9 cellular contexts compared by ENCODE assay signal in genomic region chr5:32261198-32261597, GRCh38. TPM values are rescaled to one million over a fixed set of nuclear protein-coding genes. Genes with fewer than 3 reads are reported as not detected.
DNase-seq lines count a peak whose midpoint lies in the region; ATAC-seq and TF ChIP-seq lines count a peak whose summit lies in the region.
"Had no signal": no experiment of that assay in that cellular context is flagged by ENCODE, and none has a peak within 500 bp of the region (broad histone marks: within the 10 kb centered on the region; RNA-seq: fewer than 3 reads in every experiment).

No MANE protein-coding gene starts in this region.

- H3K27ac ChIP-seq in neural progenitor cell = no peak overlapping the region

- peaks cover 9% of the 10 kb centered on the region for H3K4me1 ChIP-seq in neural progenitor cell

- intact Hi-C loops in activated CD4-positive, alpha-beta T cell treated with anti-CD3 and anti-CD28 coated beads, Interleukin-2, amount 10 ng/mL, durations not matched to agents 24 days and 14 days (cut with micrococcal nuclease) = loop anchor here (2.0 to 5.0 kb wide), 2 partner anchors 20 to 51 kb away; partner anchors contain the start of gene MTMR12

- no peaks in the 10 kb centered on the region for H3K79me2 ChIP-seq in neural progenitor cell (ENCODE audit: low read depth)

- peaks cover 66% of the 10 kb centered on the region for H3K36me3 Mint-ChIP-seq in activated CD4-positive, alpha-beta T cell treated with anti-CD3 and anti-CD28 coated beads, Interleukin-2, amount 10 ng/mL, durations not matched to agents 24 days and 14 days (ENCODE audit: low read depth)
- peaks cover 99% of the 10 kb centered on the region for H3K36me3 Mint-ChIP-seq in stimulated activated effector memory CD8-positive, alpha-beta T cell treated with anti-CD3 and anti-CD28 coated beads, Interleukin-12 subunit alpha, Interleukin-12 subunit beta, amount 100 ng/mL, for 72 hours
- H3K36me3 Mint-ChIP-seq in neural progenitor cell = peaks cover 48% of the 10 kb centered on the region

- no peak for TF ChIP-seq CTCF in neural progenitor cell (IDR thresholded peaks at IDR 0.05)

- peaks cover 4% of the 10 kb centered on the region for H3K36me3 ChIP-seq in neural progenitor cell

- peaks cover 16% of the 10 kb centered on the region for H3K4me1 Mint-ChIP-seq in activated CD4-positive, alpha-beta T cell treated with anti-CD3 and anti-CD28 coated beads, Interleukin-2, amount 10 ng/mL, durations not matched to agents 24 days and 14 days
- peaks cover 15% of the 10 kb centered on the region for H3K4me1 Mint-ChIP-seq in stimulated activated effector memory CD8-positive, alpha-beta T cell treated with anti-CD3 and anti-CD28 coated beads, Interleukin-12 subunit alpha, Interleukin-12 subunit beta, amount 100 ng/mL, for 72 hours
- peaks cover 14% of the 10 kb centered on the region for H3K4me1 Mint-ChIP-seq in neural progenitor cell

- no peak overlapping the region for H3K4me3 Mint-ChIP-seq in activated CD4-positive, alpha-beta T cell treated with anti-CD3 and anti-CD28 coated beads, Interleukin-2, amount 10 ng/mL, durations not matched to agents 24 days and 14 days
- H3K4me3 Mint-ChIP-seq in stimulated activated effector memory CD8-positive, alpha-beta T cell treated with anti-CD3 and anti-CD28 coated beads, Interleukin-12 subunit alpha, Interleukin-12 subunit beta, amount 100 ng/mL, for 72 hours = no peak overlapping the region
- H3K4me3 Mint-ChIP-seq in neural progenitor cell = no peak overlapping the region

- no peak overlapping the region for H2AFZ ChIP-seq in neural progenitor cell (replicated peaks)

- peaks cover 4% of the 10 kb centered on the region for H3K9me3 Mint-ChIP-seq in activated CD4-positive, alpha-beta T cell treated with anti-CD3 and anti-CD28 coated beads, Interleukin-2, amount 10 ng/mL, durations not matched to agents 24 days and 14 days
- H3K9me3 Mint-ChIP-seq in stimulated activated effector memory CD8-positive, alpha-beta T cell treated with anti-CD3 and anti-CD28 coated beads, Interleukin-12 subunit alpha, Interleukin-12 subunit beta, amount 100 ng/mL, for 72 hours = no peaks in the 10 kb centered on the region
- no peaks in the 10 kb centered on the region for H3K9me3 Mint-ChIP-seq in neural progenitor cell

- peak; percentile 61 for DNase-seq in activated CD4-positive, alpha-beta T cell treated with anti-CD3 and anti-CD28 coated beads, Interleukin-2, amount 10 ng/mL, durations not matched to agents 24 days and 14 days
- DNase-seq in activated CD4-positive, alpha-beta T cell treated with anti-CD3 and anti-CD28 coated beads, Interleukin-2, amount 50 U/mL, for 1 hour = no peak
- DNase-seq in activated CD4-positive, alpha-beta T cell treated with anti-CD3 and anti-CD28 coated beads, Interleukin-2, amount 50 U/mL, for 48 hours = peak; percentile 26 to 32
- no peak for DNase-seq in stimulated activated effector memory CD8-positive, alpha-beta T cell treated with anti-CD3 and anti-CD28 coated beads, Interleukin-12 subunit alpha, Interleukin-12 subunit beta, amount 100 ng/mL, for 72 hours (ENCODE audit: low spot score in 2 of 2)
- no peak for DNase-seq in neural progenitor cell (ENCODE audit: low spot score)
- no peak for DNase-seq in NCI-H524 treated with DMSO at 0.1 percent for 48 hours (lab: John Stamatoyannopoulos, UW)
- DNase-seq in NCI-H2227 treated with DMSO at 0.1 percent for 48 hours (lab: John Stamatoyannopoulos, UW) = no peak
- DNase-seq: ACHN had no signal

- no peaks in the 10 kb centered on the region for H3K27me3 Mint-ChIP-seq in activated CD4-positive, alpha-beta T cell treated with anti-CD3 and anti-CD28 coated beads, Interleukin-2, amount 10 ng/mL, durations not matched to agents 24 days and 14 days
- H3K27me3 Mint-ChIP-seq in neural progenitor cell (ENCODE audit: insufficient read depth, low read depth) = no peaks in the 10 kb centered on the region

- H3F3A ChIP-seq in neural progenitor cell (ENCODE audit: low read depth) = no peaks in the 10 kb centered on the region

- H3K27me3 ChIP-seq in neural progenitor cell = no peaks in the 10 kb centered on the region

- H3K27ac Mint-ChIP-seq in activated CD4-positive, alpha-beta T cell treated with anti-CD3 and anti-CD28 coated beads, Interleukin-2, amount 10 ng/mL, durations not matched to agents 24 days and 14 days = peak overlapping the region; percentile 64
- peak overlapping the region; percentile 66 for H3K27ac Mint-ChIP-seq in stimulated activated effector memory CD8-positive, alpha-beta T cell treated with anti-CD3 and anti-CD28 coated beads, Interleukin-12 subunit alpha, Interleukin-12 subunit beta, amount 100 ng/mL, for 72 hours
- no peak overlapping the region for H3K27ac Mint-ChIP-seq in neural progenitor cell

- H3K4me3 ChIP-seq in neural progenitor cell = no peak overlapping the region

- H4K20me1 ChIP-seq in neural progenitor cell (ENCODE audit: low read depth) = no peaks in the 10 kb centered on the region

- ATAC-seq in HG02840 (IDR thresholded peaks at IDR 0.05; ENCODE audit: low FRiP score, unreplicated experiment) = peak; percentile 59
- ATAC-seq in stimulated activated effector memory CD8-positive, alpha-beta T cell treated with anti-CD3 and anti-CD28 coated beads, Interleukin-12 subunit alpha, Interleukin-12 subunit beta, amount 100 ng/mL, for 72 hours = peak; percentile 85

- no peak overlapping the region for H3K9ac ChIP-seq in neural progenitor cell

- no peaks in the 10 kb centered on the region for H3K9me3 ChIP-seq in neural progenitor cell (ENCODE audit: low read depth)

- no peak overlapping the region for H3K4me2 ChIP-seq in neural progenitor cell

RNA-seq across cellular contexts. Expression of gene MTMR12, which starts 51.5 kb away (rescaled TPM):
- total RNA-seq in activated CD4-positive, alpha-beta T cell treated with anti-CD3 and anti-CD28 coated beads, Interleukin-2, amount 10 ng/mL, durations not matched to agents 24 days and 14 days = 26.5 and 29.8 TPM in 2 replicates
- 20.0 and 22.0 TPM in 2 replicates for total RNA-seq in neural progenitor cell (ENCODE audit: low replicate concordance)

Comparison
In these comparisons a context has a peak if more than half of its experiments do, and no peak if none do; other contexts are left out.
1. DNase-seq: peak in activated CD4-positive, alpha-beta T cell treated with anti-CD3 and anti-CD28 coated beads, Interleukin-2, amount 10 ng/mL, durations not matched to agents 24 days and 14 days (single experiment) and activated CD4-positive, alpha-beta T cell treated with anti-CD3 and anti-CD28 coated beads, Interleukin-2, amount 50 U/mL, for 48 hours (2 of 2); none in activated CD4-positive, alpha-beta T cell treated with anti-CD3 and anti-CD28 coated beads, Interleukin-2, amount 50 U/mL, for 1 hour (single experiment), stimulated activated effector memory CD8-positive, alpha-beta T cell treated with anti-CD3 and anti-CD28 coated beads, Interleukin-12 subunit alpha, Interleukin-12 subunit beta, amount 100 ng/mL, for 72 hours (0 of 2), neural progenitor cell (single experiment), NCI-H524 treated with DMSO at 0.1 percent for 48 hours (single experiment) and NCI-H2227 treated with DMSO at 0.1 percent for 48 hours (single experiment).